In the genomic region with DNA sequence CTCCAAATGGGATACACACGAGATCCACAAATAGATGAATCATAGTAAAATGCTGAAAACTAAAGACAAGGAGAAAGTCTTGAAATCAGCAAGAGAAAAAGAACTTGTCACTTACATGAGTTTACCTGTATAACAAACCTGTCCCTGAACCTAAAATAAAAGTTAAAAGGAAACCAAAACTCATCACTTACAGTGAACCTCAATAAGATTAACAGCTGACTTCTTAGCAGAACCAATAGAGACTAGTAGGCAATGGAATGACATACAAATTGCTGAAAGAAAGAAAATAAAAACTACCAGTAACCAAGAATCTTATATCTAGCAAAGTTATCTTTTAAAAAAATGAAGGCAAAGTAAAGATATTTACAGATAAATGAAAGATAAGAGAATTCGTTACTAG, we compare ENCODE assay signal across 2 cellular contexts.
TF ChIP-seq lines count a peak whose summit lies in the region.

No MANE protein-coding gene starts in this region.

TF ChIP-seq in SK-N-SH, 30 proteins besides CTCF, POLR2A, EP300 and RAD21:
- TF ChIP-seq ELF1 (IDR thresholded peaks at IDR 0.05) (no peak), TEAD4 (IDR thresholded peaks at IDR 0.05; ENCODE audit: borderline replicate concordance, insufficient read depth) (no peak), POLR2AphosphoS5 (IDR thresholded peaks at IDR 0.05; ENCODE audit: low read depth, low read length) (no peak), TCF12 (IDR thresholded peaks at IDR 0.05) (no peak), RCOR1 (IDR thresholded peaks at IDR 0.05; ENCODE audit: low read length) (no peak), ZBTB33 (IDR thresholded peaks at IDR 0.05; ENCODE audit: borderline replicate concordance, low read depth) (no peak), GATA2 (CRISPR knock-in tag; IDR thresholded peaks at IDR 0.05) (no peak), MAX (IDR thresholded peaks at IDR 0.05; ENCODE audit: low read depth) (no peak), RXRA (IDR thresholded peaks at IDR 0.05; ENCODE audit: borderline replicate concordance, low read depth) (no peak), FOXM1 (IDR thresholded peaks at IDR 0.05; ENCODE audit: low read depth) (no peak), MEF2A (IDR thresholded peaks at IDR 0.05; ENCODE audit: borderline replicate concordance, low read depth) (no peak), YY1 (IDR thresholded peaks at IDR 0.05; ENCODE audit: low read depth) (no peak), USF2 (IDR thresholded peaks at IDR 0.05; ENCODE audit: borderline replicate concordance, low read depth, low read length) (no peak), SMC3 (IDR thresholded peaks at IDR 0.05; ENCODE audit: low read depth, low read length) (no peak), EZH2phosphoT487 (IDR thresholded peaks at IDR 0.05; ENCODE audit: borderline replicate concordance, low read depth) (no peak)
- TF ChIP-seq, protein P1, sequence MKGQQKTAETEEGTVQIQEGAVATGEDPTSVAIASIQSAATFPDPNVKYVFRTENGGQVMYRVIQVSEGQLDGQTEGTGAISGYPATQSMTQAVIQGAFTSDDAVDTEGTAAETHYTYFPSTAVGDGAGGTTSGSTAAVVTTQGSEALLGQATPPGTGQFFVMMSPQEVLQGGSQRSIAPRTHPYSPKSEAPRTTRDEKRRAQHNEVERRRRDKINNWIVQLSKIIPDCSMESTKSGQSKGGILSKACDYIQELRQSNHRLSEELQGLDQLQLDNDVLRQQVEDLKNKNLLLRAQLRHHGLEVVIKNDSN (IDR thresholded peaks at IDR 0.05; ENCODE audit: borderline replicate concordance, low read depth): no peak
- TF ChIP-seq, protein P2, sequence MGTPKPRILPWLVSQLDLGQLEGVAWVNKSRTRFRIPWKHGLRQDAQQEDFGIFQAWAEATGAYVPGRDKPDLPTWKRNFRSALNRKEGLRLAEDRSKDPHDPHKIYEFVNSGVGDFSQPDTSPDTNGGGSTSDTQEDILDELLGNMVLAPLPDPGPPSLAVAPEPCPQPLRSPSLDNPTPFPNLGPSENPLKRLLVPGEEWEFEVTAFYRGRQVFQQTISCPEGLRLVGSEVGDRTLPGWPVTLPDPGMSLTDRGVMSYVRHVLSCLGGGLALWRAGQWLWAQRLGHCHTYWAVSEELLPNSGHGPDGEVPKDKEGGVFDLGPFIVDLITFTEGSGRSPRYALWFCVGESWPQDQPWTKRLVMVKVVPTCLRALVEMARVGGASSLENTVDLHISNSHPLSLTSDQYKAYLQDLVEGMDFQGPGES (IDR thresholded peaks at IDR 0.05; ENCODE audit: low read depth, low read length): no peak
- TF ChIP-seq, protein P3, sequence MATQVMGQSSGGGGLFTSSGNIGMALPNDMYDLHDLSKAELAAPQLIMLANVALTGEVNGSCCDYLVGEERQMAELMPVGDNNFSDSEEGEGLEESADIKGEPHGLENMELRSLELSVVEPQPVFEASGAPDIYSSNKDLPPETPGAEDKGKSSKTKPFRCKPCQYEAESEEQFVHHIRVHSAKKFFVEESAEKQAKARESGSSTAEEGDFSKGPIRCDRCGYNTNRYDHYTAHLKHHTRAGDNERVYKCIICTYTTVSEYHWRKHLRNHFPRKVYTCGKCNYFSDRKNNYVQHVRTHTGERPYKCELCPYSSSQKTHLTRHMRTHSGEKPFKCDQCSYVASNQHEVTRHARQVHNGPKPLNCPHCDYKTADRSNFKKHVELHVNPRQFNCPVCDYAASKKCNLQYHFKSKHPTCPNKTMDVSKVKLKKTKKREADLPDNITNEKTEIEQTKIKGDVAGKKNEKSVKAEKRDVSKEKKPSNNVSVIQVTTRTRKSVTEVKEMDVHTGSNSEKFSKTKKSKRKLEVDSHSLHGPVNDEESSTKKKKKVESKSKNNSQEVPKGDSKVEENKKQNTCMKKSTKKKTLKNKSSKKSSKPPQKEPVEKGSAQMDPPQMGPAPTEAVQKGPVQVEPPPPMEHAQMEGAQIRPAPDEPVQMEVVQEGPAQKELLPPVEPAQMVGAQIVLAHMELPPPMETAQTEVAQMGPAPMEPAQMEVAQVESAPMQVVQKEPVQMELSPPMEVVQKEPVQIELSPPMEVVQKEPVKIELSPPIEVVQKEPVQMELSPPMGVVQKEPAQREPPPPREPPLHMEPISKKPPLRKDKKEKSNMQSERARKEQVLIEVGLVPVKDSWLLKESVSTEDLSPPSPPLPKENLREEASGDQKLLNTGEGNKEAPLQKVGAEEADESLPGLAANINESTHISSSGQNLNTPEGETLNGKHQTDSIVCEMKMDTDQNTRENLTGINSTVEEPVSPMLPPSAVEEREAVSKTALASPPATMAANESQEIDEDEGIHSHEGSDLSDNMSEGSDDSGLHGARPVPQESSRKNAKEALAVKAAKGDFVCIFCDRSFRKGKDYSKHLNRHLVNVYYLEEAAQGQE (IDR thresholded peaks at IDR 0.05; ENCODE audit: low read depth, low read length): no peak
TF ChIP-seq in SK-N-SH: peak in this region for 0.

TF ChIP-seq in endothelial cell of umbilical vein, 7 proteins besides CTCF, POLR2A, EP300 and RAD21:
- TF ChIP-seq GATA2 (IDR thresholded peaks at IDR 0.05; ENCODE audit: insufficient read depth, insufficient read length, low read depth, low read length) (no peak), MAX (IDR thresholded peaks at IDR 0.05; ENCODE audit: insufficient read depth, insufficient read length) (no peak), POLR2AphosphoS5 (IDR thresholded peaks at IDR 0.05; ENCODE audit: insufficient read depth, low read depth, low read length) (no peak), FOS (IDR thresholded peaks at IDR 0.05; ENCODE audit: borderline replicate concordance, insufficient read depth, low read length) (no peak), EZH2 (IDR thresholded peaks at IDR 0.05; ENCODE audit: borderline replicate concordance, low read depth, low read length, severe bottlenecking) (no peak), MYC (IDR thresholded peaks at IDR 0.05; ENCODE audit: low read depth, low read length) (no peak), JUN (IDR thresholded peaks at IDR 0.05; ENCODE audit: borderline replicate concordance, insufficient read depth, insufficient read length, low read depth) (no peak)
